Comparison of ENCODE assay signal across 1 cellular context in genomic region chr1:171432473-171432872, GRCh38.
TF ChIP-seq lines count a peak whose summit lies in the region.

No MANE protein-coding gene starts in this region.

TF ChIP-seq in GM23338, 12 proteins besides CTCF, POLR2A, EP300 and RAD21 (continued from another document):
- TF ChIP-seq, protein P1, sequence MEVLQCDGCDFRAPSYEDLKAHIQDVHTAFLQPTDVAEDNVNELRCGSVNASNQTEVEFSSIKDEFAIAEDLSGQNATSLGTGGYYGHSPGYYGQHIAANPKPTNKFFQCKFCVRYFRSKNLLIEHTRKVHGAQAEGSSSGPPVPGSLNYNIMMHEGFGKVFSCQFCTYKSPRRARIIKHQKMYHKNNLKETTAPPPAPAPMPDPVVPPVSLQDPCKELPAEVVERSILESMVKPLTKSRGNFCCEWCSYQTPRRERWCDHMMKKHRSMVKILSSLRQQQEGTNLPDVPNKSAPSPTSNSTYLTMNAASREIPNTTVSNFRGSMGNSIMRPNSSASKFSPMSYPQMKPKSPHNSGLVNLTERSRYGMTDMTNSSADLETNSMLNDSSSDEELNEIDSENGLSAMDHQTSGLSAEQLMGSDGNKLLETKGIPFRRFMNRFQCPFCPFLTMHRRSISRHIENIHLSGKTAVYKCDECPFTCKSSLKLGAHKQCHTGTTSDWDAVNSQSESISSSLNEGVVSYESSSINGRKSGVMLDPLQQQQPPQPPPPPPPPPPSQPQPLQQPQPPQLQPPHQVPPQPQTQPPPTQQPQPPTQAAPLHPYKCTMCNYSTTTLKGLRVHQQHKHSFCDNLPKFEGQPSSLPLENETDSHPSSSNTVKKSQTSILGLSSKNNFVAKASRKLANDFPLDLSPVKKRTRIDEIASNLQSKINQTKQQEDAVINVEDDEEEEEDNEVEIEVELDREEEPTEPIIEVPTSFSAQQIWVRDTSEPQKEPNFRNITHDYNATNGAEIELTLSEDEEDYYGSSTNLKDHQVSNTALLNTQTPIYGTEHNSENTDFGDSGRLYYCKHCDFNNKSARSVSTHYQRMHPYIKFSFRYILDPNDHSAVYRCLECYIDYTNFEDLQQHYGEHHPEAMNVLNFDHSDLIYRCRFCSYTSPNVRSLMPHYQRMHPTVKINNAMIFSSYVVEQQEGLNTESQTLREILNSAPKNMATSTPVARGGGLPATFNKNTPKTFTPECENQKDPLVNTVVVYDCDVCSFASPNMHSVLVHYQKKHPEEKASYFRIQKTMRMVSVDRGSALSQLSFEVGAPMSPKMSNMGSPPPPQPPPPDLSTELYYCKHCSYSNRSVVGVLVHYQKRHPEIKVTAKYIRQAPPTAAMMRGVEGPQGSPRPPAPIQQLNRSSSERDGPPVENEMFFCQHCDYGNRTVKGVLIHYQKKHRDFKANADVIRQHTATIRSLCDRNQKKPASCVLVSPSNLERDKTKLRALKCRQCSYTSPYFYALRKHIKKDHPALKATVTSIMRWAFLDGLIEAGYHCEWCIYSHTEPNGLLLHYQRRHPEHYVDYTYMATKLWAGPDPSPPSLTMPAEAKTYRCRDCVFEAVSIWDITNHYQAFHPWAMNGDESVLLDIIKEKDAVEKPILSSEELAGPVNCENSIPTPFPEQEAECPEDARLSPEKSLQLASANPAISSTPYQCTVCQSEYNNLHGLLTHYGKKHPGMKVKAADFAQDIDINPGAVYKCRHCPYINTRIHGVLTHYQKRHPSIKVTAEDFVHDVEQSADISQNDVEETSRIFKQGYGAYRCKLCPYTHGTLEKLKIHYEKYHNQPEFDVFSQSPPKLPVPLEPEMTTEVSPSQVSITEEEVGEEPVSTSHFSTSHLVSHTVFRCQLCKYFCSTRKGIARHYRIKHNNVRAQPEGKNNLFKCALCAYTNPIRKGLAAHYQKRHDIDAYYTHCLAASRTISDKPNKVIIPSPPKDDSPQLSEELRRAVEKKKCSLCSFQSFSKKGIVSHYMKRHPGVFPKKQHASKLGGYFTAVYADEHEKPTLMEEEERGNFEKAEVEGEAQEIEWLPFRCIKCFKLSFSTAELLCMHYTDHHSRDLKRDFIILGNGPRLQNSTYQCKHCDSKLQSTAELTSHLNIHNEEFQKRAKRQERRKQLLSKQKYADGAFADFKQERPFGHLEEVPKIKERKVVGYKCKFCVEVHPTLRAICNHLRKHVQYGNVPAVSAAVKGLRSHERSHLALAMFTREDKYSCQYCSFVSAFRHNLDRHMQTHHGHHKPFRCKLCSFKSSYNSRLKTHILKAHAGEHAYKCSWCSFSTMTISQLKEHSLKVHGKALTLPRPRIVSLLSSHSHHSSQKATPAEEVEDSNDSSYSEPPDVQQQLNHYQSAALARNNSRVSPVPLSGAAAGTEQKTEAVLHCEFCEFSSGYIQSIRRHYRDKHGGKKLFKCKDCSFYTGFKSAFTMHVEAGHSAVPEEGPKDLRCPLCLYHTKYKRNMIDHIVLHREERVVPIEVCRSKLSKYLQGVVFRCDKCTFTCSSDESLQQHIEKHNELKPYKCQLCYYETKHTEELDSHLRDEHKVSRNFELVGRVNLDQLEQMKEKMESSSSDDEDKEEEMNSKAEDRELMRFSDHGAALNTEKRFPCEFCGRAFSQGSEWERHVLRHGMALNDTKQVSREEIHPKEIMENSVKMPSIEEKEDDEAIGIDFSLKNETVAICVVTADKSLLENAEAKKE (CRISPR knock-in tag; IDR thresholded peaks at IDR 0.05) = no peak
- no peak for TF ChIP-seq JUNB (IDR thresholded peaks at IDR 0.05; ENCODE audit: unreplicated experiment)
